Comparison of ENCODE assay signal across 8 cellular contexts in the genomic region with DNA sequence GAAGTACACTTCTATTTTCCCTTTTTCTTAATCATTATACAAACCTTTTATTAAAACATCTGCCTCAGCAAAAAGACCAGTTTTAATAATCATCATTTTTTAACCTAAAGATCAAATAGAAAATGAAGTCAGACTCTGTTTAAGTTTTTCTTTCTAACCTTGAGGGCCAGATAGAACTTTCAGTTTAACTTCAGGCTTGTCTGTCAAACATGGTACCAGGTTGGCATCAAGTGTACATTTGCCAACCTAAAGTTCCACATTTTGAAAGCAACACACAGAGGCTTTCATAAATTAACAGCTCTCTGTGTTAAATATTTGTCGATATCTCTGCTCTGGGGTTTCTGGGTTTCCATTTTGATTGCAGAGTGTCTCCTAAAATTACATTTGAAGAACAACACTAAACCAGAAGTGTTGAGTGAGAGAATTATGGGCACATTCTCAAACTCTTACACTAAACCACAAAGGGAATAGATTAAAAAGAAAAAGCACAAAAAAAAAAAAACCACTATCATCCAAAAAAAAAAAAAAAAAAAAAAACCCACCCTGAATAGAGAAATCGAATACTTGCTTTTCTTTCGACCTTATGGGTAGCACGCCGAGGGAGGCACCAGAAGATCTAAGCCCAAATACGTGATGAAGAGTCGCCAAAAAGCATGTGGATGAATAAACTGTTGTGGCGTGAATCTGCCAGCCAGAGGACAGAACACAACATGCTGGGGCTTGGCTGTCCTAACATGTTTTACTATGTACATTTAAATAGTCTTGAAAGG.
DNase-seq lines count a peak whose midpoint lies in the region; ATAC-seq and TF ChIP-seq lines count a peak whose summit lies in the region.

No MANE protein-coding gene starts in this region.

- no peak for TF ChIP-seq RAD21 in SK-N-SH (IDR thresholded peaks at IDR 0.05; ENCODE audit: low read length)

- no peaks in the 10 kb centered on the region for H4K20me1 ChIP-seq in SK-N-SH (ENCODE audit: insufficient read depth)

- H3K4me3 Mint-ChIP-seq in memory B cell: peak overlapping the region; percentile 81

- no peaks in the 10 kb centered on the region for H3K9me2 ChIP-seq in SK-N-SH

- H3K36me3 ChIP-seq in SK-N-SH (replicated peaks in 1 of 2; ENCODE audit: control insufficient read depth in 1 of 2, insufficient read depth in 2 of 2, low read length in 1 of 2): no peaks in the 10 kb centered on the region
- H3K36me3 ChIP-seq in uterus: no peaks in the 10 kb centered on the region

- peaks cover 34% of the 10 kb centered on the region for H3K4me1 Mint-ChIP-seq in memory B cell

- ATAC-seq in SK-N-SH treated with all-trans-retinoic acid at 6 μM for 48 hours (no peak; the same call in 1 of the 3 replicates), memory B cell (ENCODE audit: low read depth) (no peak)

- H3K4me1 ChIP-seq in SK-N-SH (ENCODE audit: control insufficient read depth in 1 of 2, insufficient read depth in 2 of 2, low read depth in 1 of 2, low read length in 1 of 2) (peaks cover 37 to 42% of the 10 kb centered on the region in 2 experiments; a peak in 3 of 4 replicates), uterus (no peaks in the 10 kb centered on the region)

- no peaks in the 10 kb centered on the region for H3K36me3 Mint-ChIP-seq in memory B cell

- H3K79me2 ChIP-seq in SK-N-SH (ENCODE audit: insufficient read depth): peaks cover 75% of the 10 kb centered on the region

- TF ChIP-seq EP300 in SK-N-SH (IDR thresholded peaks at IDR 0.05; ENCODE audit: borderline replicate concordance in 1 of 2, low read depth in 1 of 2, low read length in 1 of 2): no peak

- H3K4me2 ChIP-seq in SK-N-SH: peak overlapping the region; percentile 73

- POLR2A ChIA-PET in SK-N-SH (lab: Yijun Ruan, JAX): no interaction called here

- H3F3A ChIP-seq in SK-N-SH (replicated peaks; ENCODE audit: insufficient read depth): peaks cover 5% of the 10 kb centered on the region

- H3K27ac ChIP-seq in SK-N-SH (ENCODE audit: low read depth in 2 of 2, low read length in 1 of 2): peak overlapping the region; percentile 14 to 67
- peak overlapping the region; percentile 83 for H3K27ac ChIP-seq in cingulate gyrus (ENCODE audit: low read depth, low read length)
- H3K27ac ChIP-seq in uterus: peak overlapping the region; percentile 77 to 93

- H2AFZ ChIP-seq in SK-N-SH (ENCODE audit: low read depth): 0 out of 2 replicates have a peak overlapping the region, but pooled peaks have one; percentile 24

- no peaks in the 10 kb centered on the region for H3K9me3 ChIP-seq in SK-N-SH
- H3K9me3 ChIP-seq in uterus: no peaks in the 10 kb centered on the region

- TF ChIP-seq CTCF in SK-N-SH (IDR thresholded peaks at IDR 0.05): no peak
- TF ChIP-seq CTCF in uterus (IDR thresholded peaks at IDR 0.05): no peak

- CTCF ChIA-PET in SK-N-SH (lab: Yijun Ruan, JAX): interaction anchor here (1.0 to 1.5 kb wide), 2 partner anchors 27 to 893 kb away, joined by 3 to 5 read pairs; no protein-coding TSS in a partner anchor

- TF ChIP-seq POLR2A in uterus (IDR thresholded peaks at IDR 0.05): no peak

- peaks cover 8% of the 10 kb centered on the region for H3K27me3 Mint-ChIP-seq in memory B cell

- 86% methylated on average over 8 of the region's 8 CpGs for WGBS in SK-N-SH (ENCODE audit: low lambda C conversion rate)

- intact Hi-C loops in uterus (cut with DNase I; ENCODE audit: low total_unique reads): no loop called here

- peak overlapping the region; percentile 96 for H3K27ac Mint-ChIP-seq in memory B cell

- H3K27me3 ChIP-seq in SK-N-SH (ENCODE audit: insufficient read depth): no peaks in the 10 kb centered on the region
- H3K27me3 ChIP-seq in uterus: no peaks in the 10 kb centered on the region

- H3K9me3 Mint-ChIP-seq in memory B cell: no peaks in the 10 kb centered on the region

- DNase-seq in SK-N-SH: no peak
- no peak for DNase-seq in memory B cell (ENCODE audit: low spot score in 2 of 2)
- DNase-seq in uterus: peak; percentile 22 to 50
- DNase-seq in stimulated activated CD4-positive, alpha-beta T cell treated with anti-CD3 and anti-CD28 coated beads, Interleukin-4, amount 100 ng/mL, for 4 hours: no peak
- DNase-seq in DMS53 (lab: John Stamatoyannopoulos, UW): no peak
- DNase-seq in occipital lobe (lab: John Stamatoyannopoulos, UW): no peak

- H3K4me3 ChIP-seq in SK-N-SH (ENCODE audit: low read depth in 2 of 2, low read length in 1 of 2) (no peak overlapping the region), uterus (peak overlapping the region; percentile 17 to 31)

- H3K9ac ChIP-seq in SK-N-SH: peak overlapping the region; percentile 23; the same call in 1 of the 2 replicates

TF ChIP-seq in SK-N-SH, 30 proteins besides CTCF, POLR2A, EP300 and RAD21:
- TF ChIP-seq, protein P1, sequence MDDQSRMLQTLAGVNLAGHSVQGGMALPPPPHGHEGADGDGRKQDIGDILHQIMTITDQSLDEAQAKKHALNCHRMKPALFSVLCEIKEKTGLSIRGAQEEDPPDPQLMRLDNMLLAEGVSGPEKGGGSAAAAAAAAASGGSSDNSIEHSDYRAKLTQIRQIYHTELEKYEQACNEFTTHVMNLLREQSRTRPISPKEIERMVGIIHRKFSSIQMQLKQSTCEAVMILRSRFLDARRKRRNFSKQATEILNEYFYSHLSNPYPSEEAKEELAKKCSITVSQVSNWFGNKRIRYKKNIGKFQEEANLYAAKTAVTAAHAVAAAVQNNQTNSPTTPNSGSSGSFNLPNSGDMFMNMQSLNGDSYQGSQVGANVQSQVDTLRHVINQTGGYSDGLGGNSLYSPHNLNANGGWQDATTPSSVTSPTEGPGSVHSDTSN (IDR thresholded peaks at IDR 0.05): peak; percentile 35; the same call in 1 of the 2 replicates
- no peak for TF ChIP-seq JUND (IDR thresholded peaks at IDR 0.05)
- no peak for TF ChIP-seq RXRA (IDR thresholded peaks at IDR 0.05; ENCODE audit: borderline replicate concordance, low read depth)
- no peak for TF ChIP-seq NRF1 (IDR thresholded peaks at IDR 0.05; ENCODE audit: low read depth, low read length)
- no peak for TF ChIP-seq NFIC (IDR thresholded peaks at IDR 0.05; ENCODE audit: borderline replicate concordance)

TF ChIP-seq in SK-N-SH treated with all-trans-retinoic acid at 6 μM for 48 hours, 23 proteins besides CTCF, POLR2A, EP300 and RAD21 (continues in another document):
- TF ChIP-seq, protein P2, sequence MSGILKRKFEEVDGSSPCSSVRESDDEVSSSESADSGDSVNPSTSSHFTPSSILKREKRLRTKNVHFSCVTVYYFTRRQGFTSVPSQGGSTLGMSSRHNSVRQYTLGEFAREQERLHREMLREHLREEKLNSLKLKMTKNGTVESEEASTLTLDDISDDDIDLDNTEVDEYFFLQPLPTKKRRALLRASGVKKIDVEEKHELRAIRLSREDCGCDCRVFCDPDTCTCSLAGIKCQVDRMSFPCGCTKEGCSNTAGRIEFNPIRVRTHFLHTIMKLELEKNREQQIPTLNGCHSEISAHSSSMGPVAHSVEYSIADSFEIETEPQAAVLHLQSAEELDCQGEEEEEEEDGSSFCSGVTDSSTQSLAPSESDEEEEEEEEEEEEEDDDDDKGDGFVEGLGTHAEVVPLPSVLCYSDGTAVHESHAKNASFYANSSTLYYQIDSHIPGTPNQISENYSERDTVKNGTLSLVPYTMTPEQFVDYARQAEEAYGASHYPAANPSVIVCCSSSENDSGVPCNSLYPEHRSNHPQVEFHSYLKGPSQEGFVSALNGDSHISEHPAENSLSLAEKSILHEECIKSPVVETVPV (CRISPR knock-in tag; IDR thresholded peaks at IDR 0.05): no peak
- TF ChIP-seq RARB (CRISPR knock-in tag; IDR thresholded peaks at IDR 0.05) (no peak), ZC3H10 (CRISPR knock-in tag; IDR thresholded peaks at IDR 0.05) (no peak), ESRRG (CRISPR knock-in tag; IDR thresholded peaks at IDR 0.05) (no peak), CSDC2 (CRISPR knock-in tag; IDR thresholded peaks at IDR 0.05) (no peak), TCF4 (CRISPR knock-in tag; IDR thresholded peaks at IDR 0.05; ENCODE audit: borderline replicate concordance) (no peak), SNAI2 (CRISPR knock-in tag; IDR thresholded peaks at IDR 0.05) (no peak), ZFP30 (CRISPR knock-in tag; IDR thresholded peaks at IDR 0.05) (no peak)
- TF ChIP-seq, protein P3, sequence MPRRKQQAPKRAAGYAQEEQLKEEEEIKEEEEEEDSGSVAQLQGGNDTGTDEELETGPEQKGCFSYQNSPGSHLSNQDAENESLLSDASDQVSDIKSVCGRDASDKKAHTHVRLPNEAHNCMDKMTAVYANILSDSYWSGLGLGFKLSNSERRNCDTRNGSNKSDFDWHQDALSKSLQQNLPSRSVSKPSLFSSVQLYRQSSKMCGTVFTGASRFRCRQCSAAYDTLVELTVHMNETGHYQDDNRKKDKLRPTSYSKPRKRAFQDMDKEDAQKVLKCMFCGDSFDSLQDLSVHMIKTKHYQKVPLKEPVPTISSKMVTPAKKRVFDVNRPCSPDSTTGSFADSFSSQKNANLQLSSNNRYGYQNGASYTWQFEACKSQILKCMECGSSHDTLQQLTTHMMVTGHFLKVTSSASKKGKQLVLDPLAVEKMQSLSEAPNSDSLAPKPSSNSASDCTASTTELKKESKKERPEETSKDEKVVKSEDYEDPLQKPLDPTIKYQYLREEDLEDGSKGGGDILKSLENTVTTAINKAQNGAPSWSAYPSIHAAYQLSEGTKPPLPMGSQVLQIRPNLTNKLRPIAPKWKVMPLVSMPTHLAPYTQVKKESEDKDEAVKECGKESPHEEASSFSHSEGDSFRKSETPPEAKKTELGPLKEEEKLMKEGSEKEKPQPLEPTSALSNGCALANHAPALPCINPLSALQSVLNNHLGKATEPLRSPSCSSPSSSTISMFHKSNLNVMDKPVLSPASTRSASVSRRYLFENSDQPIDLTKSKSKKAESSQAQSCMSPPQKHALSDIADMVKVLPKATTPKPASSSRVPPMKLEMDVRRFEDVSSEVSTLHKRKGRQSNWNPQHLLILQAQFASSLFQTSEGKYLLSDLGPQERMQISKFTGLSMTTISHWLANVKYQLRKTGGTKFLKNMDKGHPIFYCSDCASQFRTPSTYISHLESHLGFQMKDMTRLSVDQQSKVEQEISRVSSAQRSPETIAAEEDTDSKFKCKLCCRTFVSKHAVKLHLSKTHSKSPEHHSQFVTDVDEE (CRISPR knock-in tag; IDR thresholded peaks at IDR 0.05): no peak
- TF ChIP-seq, protein P4, sequence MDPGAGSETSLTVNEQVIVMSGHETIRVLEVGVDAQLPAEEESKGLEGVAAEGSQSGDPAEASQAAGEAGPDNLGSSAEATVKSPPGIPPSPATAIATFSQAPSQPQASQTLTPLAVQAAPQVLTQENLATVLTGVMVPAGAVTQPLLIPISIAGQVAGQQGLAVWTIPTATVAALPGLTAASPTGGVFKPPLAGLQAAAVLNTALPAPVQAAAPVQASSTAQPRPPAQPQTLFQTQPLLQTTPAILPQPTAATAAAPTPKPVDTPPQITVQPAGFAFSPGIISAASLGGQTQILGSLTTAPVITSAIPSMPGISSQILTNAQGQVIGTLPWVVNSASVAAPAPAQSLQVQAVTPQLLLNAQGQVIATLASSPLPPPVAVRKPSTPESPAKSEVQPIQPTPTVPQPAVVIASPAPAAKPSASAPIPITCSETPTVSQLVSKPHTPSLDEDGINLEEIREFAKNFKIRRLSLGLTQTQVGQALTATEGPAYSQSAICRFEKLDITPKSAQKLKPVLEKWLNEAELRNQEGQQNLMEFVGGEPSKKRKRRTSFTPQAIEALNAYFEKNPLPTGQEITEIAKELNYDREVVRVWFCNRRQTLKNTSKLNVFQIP (CRISPR knock-in tag; IDR thresholded peaks at IDR 0.05; ENCODE audit: borderline replicate concordance, low read depth): no peak

Comparison
In these comparisons a context has a peak if more than half of its experiments do, and no peak if none do; other contexts are left out.
1. DNase-seq: peak in uterus (2 of 2); none in SK-N-SH (single experiment), memory B cell (0 of 2), stimulated activated CD4-positive, alpha-beta T cell treated with anti-CD3 and anti-CD28 coated beads, Interleukin-4, amount 100 ng/mL, for 4 hours (0 of 2), DMS53 (single experiment) and occipital lobe (single experiment).
2. H3K4me3 ChIP-seq: peak in uterus (2 of 2); none in SK-N-SH (0 of 2).
3. Peak in every context shown above with its lines, with median percentiles within 50 percentile points of each other: H3K27ac ChIP-seq.